2 cellular contexts compared by ENCODE assay signal in genomic region chr6:73548458-73549446, GRCh38.
TF ChIP-seq lines count a peak whose summit lies in the region.

No MANE protein-coding gene starts in this region.

TF ChIP-seq in K562, 482 proteins besides CTCF, POLR2A, EP300 and RAD21:
- TF ChIP-seq TFE3 (CRISPR knock-in tag; IDR thresholded peaks at IDR 0.05) = no peak
- TF ChIP-seq CBX2 (IDR thresholded peaks at IDR 0.05; ENCODE audit: insufficient read depth, low read length, poor library complexity, severe bottlenecking) = no peak
- no peak for TF ChIP-seq E2F3 (CRISPR knock-in tag; IDR thresholded peaks at IDR 0.05)
- no peak for TF ChIP-seq TOE1 (IDR thresholded peaks at IDR 0.05; ENCODE audit: borderline replicate concordance)
- no peak for TF ChIP-seq TOE1 (CRISPR knock-in tag; IDR thresholded peaks at IDR 0.05; ENCODE audit: borderline replicate concordance, low read depth)
- no peak for TF ChIP-seq ETV5 (CRISPR knock-in tag; IDR thresholded peaks at IDR 0.05; ENCODE audit: low read depth)
- no peak for TF ChIP-seq TBP (optimal IDR thresholded peaks at IDR 0.05; ENCODE audit: low read depth, low read length)
- TF ChIP-seq TAF1 (IDR thresholded peaks at IDR 0.05; ENCODE audit: control insufficient read depth, extremely low read depth, insufficient read depth, low read length, severe bottlenecking) = no peak
- no peak for TF ChIP-seq GTF2F1 (IDR thresholded peaks at IDR 0.05; ENCODE audit: low read depth, low read length)
- TF ChIP-seq TGIF2 (CRISPR knock-in tag; IDR thresholded peaks at IDR 0.05) = no peak

TF ChIP-seq in HepG2, 621 proteins besides CTCF, POLR2A, EP300 and RAD21:
- no peak for TF ChIP-seq GATA4 (IDR thresholded peaks at IDR 0.05; ENCODE audit: borderline replicate concordance, low read depth)
- no peak for TF ChIP-seq KAT8 (CRISPR knock-in tag; IDR thresholded peaks at IDR 0.05)
- TF ChIP-seq FOXP1 (IDR thresholded peaks at IDR 0.05) = no peak
- TF ChIP-seq FOXP1 (CRISPR knock-in tag; IDR thresholded peaks at IDR 0.05) = peak; percentile 56; the same call in 1 of the 2 replicates
- no peak for TF ChIP-seq SRSF4 (IDR thresholded peaks at IDR 0.05; ENCODE audit: low read depth, low read length, poor library complexity, severe bottlenecking)
- TF ChIP-seq BHLHE40 (IDR thresholded peaks at IDR 0.05; ENCODE audit: low read length) = peak; percentile 63; the same call in 1 of the 2 replicates
- TF ChIP-seq NCOA2 (CRISPR knock-in tag; IDR thresholded peaks at IDR 0.05) = peak; percentile 22; the same call in 1 of the 2 replicates
- TF ChIP-seq ZNF264 (CRISPR knock-in tag; IDR thresholded peaks at IDR 0.05) = 0 out of 2 replicates have a peak, but pooled peaks have one; percentile 41
- TF ChIP-seq ZMYM3 (CRISPR knock-in tag; IDR thresholded peaks at IDR 0.05) = 0 out of 2 replicates have a peak, but pooled peaks have one; percentile 25
- no peak for TF ChIP-seq SOX6 (IDR thresholded peaks at IDR 0.05)
- TF ChIP-seq SOX6 (CRISPR knock-in tag; IDR thresholded peaks at IDR 0.05) = peak; percentile 60; the same call in 1 of the 2 replicates
- TF ChIP-seq ISL2 (CRISPR knock-in tag; IDR thresholded peaks at IDR 0.05) = 0 out of 2 replicates have a peak, but pooled peaks have one; percentile 32
- peak; percentile 40; the same call in 1 of the 2 replicates for TF ChIP-seq FOXA3 (CRISPR knock-in tag; IDR thresholded peaks at IDR 0.05)
- TF ChIP-seq SIX1 (CRISPR knock-in tag; IDR thresholded peaks at IDR 0.05; ENCODE audit: borderline replicate concordance) = no peak
- TF ChIP-seq IRF9 (CRISPR knock-in tag; IDR thresholded peaks at IDR 0.05; ENCODE audit: borderline replicate concordance) = no peak
- TF ChIP-seq KLF15 (CRISPR knock-in tag; IDR thresholded peaks at IDR 0.05; ENCODE audit: borderline replicate concordance) = no peak
- TF ChIP-seq ZNF878 (CRISPR knock-in tag; IDR thresholded peaks at IDR 0.05) = peak; percentile 37; the same call in 1 of the 2 replicates
- TF ChIP-seq SOX5 (CRISPR knock-in tag; IDR thresholded peaks at IDR 0.05; ENCODE audit: borderline replicate concordance) = peak; percentile 28; the same call in 1 of the 2 replicates
- TF ChIP-seq HNF4A (CRISPR knock-in tag; IDR thresholded peaks at IDR 0.05) = peak; percentile 47
- no peak for TF ChIP-seq ZNF414 (CRISPR knock-in tag; IDR thresholded peaks at IDR 0.05)
- 0 out of 2 replicates have a peak, but pooled peaks have one; percentile 24 for TF ChIP-seq HOXA5 (CRISPR knock-in tag; IDR thresholded peaks at IDR 0.05)
- TF ChIP-seq SALL1 (CRISPR knock-in tag; IDR thresholded peaks at IDR 0.05) = peak; percentile 25; the same call in 1 of the 2 replicates
- no peak for TF ChIP-seq ZNF331 (CRISPR knock-in tag; IDR thresholded peaks at IDR 0.05)
- TF ChIP-seq ZNF230 (CRISPR knock-in tag; IDR thresholded peaks at IDR 0.05) = no peak
- no peak for TF ChIP-seq KDM6A (CRISPR knock-in tag; IDR thresholded peaks at IDR 0.05; ENCODE audit: low read depth)
- peak; percentile 70; the same call in 1 of the 2 replicates for TF ChIP-seq FOXP4 (CRISPR knock-in tag; IDR thresholded peaks at IDR 0.05)
- TF ChIP-seq ZNF609 (CRISPR knock-in tag; IDR thresholded peaks at IDR 0.05; ENCODE audit: borderline replicate concordance) = no peak
- 0 out of 2 replicates have a peak, but pooled peaks have one; percentile 17 for TF ChIP-seq BCL6 (CRISPR knock-in tag; IDR thresholded peaks at IDR 0.05)
- TF ChIP-seq PAF1 (CRISPR knock-in tag; IDR thresholded peaks at IDR 0.05) = no peak
- TF ChIP-seq NR0B2 (CRISPR knock-in tag; IDR thresholded peaks at IDR 0.05) = no peak
- TF ChIP-seq SOX13 (IDR thresholded peaks at IDR 0.05) = no peak
- peak in 1 of 2 experiments; percentile 43; a peak in 1 of 4 replicates for TF ChIP-seq SOX13 (CRISPR knock-in tag; conservative IDR thresholded peaks at IDR 0.05 in 1 of 2, IDR thresholded peaks at IDR 0.05 in 1 of 2)
- peak; percentile 68 for TF ChIP-seq CEBPG (CRISPR knock-in tag; IDR thresholded peaks at IDR 0.05)
- 0 out of 2 replicates have a peak, but pooled peaks have one; percentile 19 for TF ChIP-seq ZMYM2 (CRISPR knock-in tag; IDR thresholded peaks at IDR 0.05)
- TF ChIP-seq ATF4 (CRISPR knock-in tag; IDR thresholded peaks at IDR 0.05) = peak in 1 of 2 experiments; percentile 38; a peak in 1 of 4 replicates
- TF ChIP-seq FOXJ3 (CRISPR knock-in tag; IDR thresholded peaks at IDR 0.05; ENCODE audit: borderline replicate concordance) = peak; percentile 54; the same call in 1 of the 2 replicates
- 0 out of 2 replicates have a peak, but pooled peaks have one; percentile 27 for TF ChIP-seq TIGD3 (CRISPR knock-in tag; IDR thresholded peaks at IDR 0.05; ENCODE audit: borderline replicate concordance)
- TF ChIP-seq CEBPB (IDR thresholded peaks at IDR 0.05; ENCODE audit: borderline replicate concordance, low read depth, low read length) = peak; percentile 89
- 0 out of 2 replicates have a peak, but pooled peaks have one; percentile 38 for TF ChIP-seq ZNF770 (CRISPR knock-in tag; IDR thresholded peaks at IDR 0.05)
